16 cellular contexts compared by ENCODE assay signal in the genomic region with DNA sequence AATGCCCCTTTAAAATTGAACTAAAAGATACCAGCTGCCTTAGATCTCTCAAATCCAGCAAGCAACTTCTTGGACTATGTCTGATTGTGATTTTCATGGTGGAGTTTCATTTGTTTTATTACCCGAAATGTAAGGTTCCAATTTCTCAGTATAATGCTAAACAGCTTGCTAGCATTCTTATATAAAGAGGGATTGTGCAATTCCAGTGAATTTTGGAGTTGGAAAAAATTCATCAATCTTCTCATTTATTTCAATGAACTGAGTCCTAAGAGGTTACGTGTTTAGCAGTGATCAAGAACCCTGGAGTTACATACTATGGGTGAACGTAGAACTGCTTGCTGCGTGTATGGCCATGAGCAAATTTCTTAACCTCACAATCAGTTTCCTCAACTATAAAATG.
"Had no signal": no experiment of that assay in that cellular context is flagged by ENCODE, and none has a peak within 500 bp of the region (broad histone marks: within the 10 kb centered on the region; RNA-seq: fewer than 3 reads in every experiment).

No MANE protein-coding gene starts in this region.

- H3K27me3 ChIP-seq: ascending aorta, uterus had no signal

- ATAC-seq: left lobe of liver had no signal

- H3K36me3 Mint-ChIP-seq: naive B cell, T-cell had no signal

- H3K27me3 Mint-ChIP-seq: naive B cell had no signal

- H3K27ac ChIP-seq: ascending aorta, epithelial cell of prostate, tibial nerve had no signal

- DNase-seq: activated CD4-positive, alpha-beta T cell treated with anti-CD3 and anti-CD28 coated beads, Interleukin-2, amount 50 U/mL, for 48 hours; activated naive CD8-positive, alpha-beta T cell treated with anti-CD3 and anti-CD28 coated beads, Interleukin-2, amount 10 ng/mL, durations not matched to agents 7 days and 5 days; dermis blood vessel endothelial cell; midbrain; naive B cell; stimulated activated CD4-positive, alpha-beta T cell treated with anti-CD3 and anti-CD28 coated beads, Interleukin-2, amount 100 ng/mL, for 48 hours; stimulated activated naive CD4-positive, alpha-beta T cell; substantia nigra; T-cell; uterus had no signal

- H3K27ac Mint-ChIP-seq: activated naive CD8-positive, alpha-beta T cell treated with anti-CD3 and anti-CD28 coated beads, Interleukin-2, amount 10 ng/mL, durations not matched to agents 7 days and 5 days had no signal

- H3K9me3 ChIP-seq: ascending aorta, tibial nerve, uterus had no signal

- H3K4me1 ChIP-seq: ascending aorta had no signal

- H3K4me3 Mint-ChIP-seq: naive B cell had no signal

- H3K36me3 ChIP-seq: ascending aorta, tibial nerve, uterus had no signal

- FAIRE-seq: bronchial epithelial cell, keratinocyte had no signal

- H3K9me3 Mint-ChIP-seq: activated naive CD8-positive, alpha-beta T cell treated with anti-CD3 and anti-CD28 coated beads, Interleukin-2, amount 10 ng/mL, durations not matched to agents 7 days and 5 days; naive B cell; T-cell had no signal

- H3K4me3 ChIP-seq: ascending aorta, tibial nerve, uterus had no signal
